ENCODE assay signal across 39 cellular contexts in genomic region chr21:36569511-36569910, GRCh38.
"Had no signal": no experiment of that assay in that cellular context is flagged by ENCODE, and none has a peak within 500 bp of the region (broad histone marks: within the 10 kb centered on the region; RNA-seq: fewer than 3 reads in every experiment).

No MANE protein-coding gene starts in this region.

- H3K4me3 Mint-ChIP-seq: activated naive CD4-positive, alpha-beta T cell treated with anti-CD3 and anti-CD28 coated beads for 36 hours; activated naive CD4-positive, alpha-beta T cell treated with anti-CD3 and anti-CD28 coated beads, Interleukin-2, amount 10 ng/mL, durations not matched to agents 7 days and 5 days; activated naive CD4-positive, alpha-beta T cell treated with anti-CD3 and anti-CD28 coated beads, Interleukin-2, amount 50 U/mL, for 24 hours; activated naive CD8-positive, alpha-beta T cell; activated naive CD8-positive, alpha-beta T cell treated with anti-CD3 and anti-CD28 coated beads for 36 hours; activated naive CD8-positive, alpha-beta T cell treated with anti-CD3 and anti-CD28 coated beads, Interleukin-2, amount 10 ng/mL, durations not matched to agents 7 days and 5 days; activated naive CD8-positive, alpha-beta T cell treated with anti-CD3 and anti-CD28 coated beads, Interleukin-2, amount 50 U/mL, for 24 hours; activated T-cell treated with anti-CD3 and anti-CD28 coated beads, Interleukin-2, amount 50 U/mL, for 24 hours; activated T-cell treated with anti-CD3 and anti-CD28 coated beads, Interleukin-2, amount 50 U/mL, for 4 hours; activated T-cell treated with anti-CD3 and anti-CD28 coated beads, Interleukin-2, amount 50 U/mL, for 72 hours; activated T-helper 1 cell treated with anti-CD3 and anti-CD28 coated beads, Interleukin-12 subunit alpha, Interleukin-12 subunit beta, Interleukin-2, Interleukin-4 antibody, amounts not matched to agents 30 ng/mL and 10 ng/mL and 1 ng/mL, durations not matched to agents 14 hours and 24 hours and 36 hours; activated T-helper 17 cell treated with anti-CD3 and anti-CD28 coated beads, Interleukin-2, amount 50 U/mL, for 72 hours; brain; central memory CD8-positive, alpha-beta T cell had no signal

- H3K9me3 Mint-ChIP-seq: activated naive CD4-positive, alpha-beta T cell treated with anti-CD3 and anti-CD28 coated beads for 36 hours; activated naive CD4-positive, alpha-beta T cell treated with anti-CD3 and anti-CD28 coated beads, Interleukin-2, amount 10 ng/mL, durations not matched to agents 7 days and 5 days; activated naive CD4-positive, alpha-beta T cell treated with anti-CD3 and anti-CD28 coated beads, Interleukin-2, amount 50 U/mL, for 24 hours; activated naive CD4-positive, alpha-beta T cell treated with anti-CD3 and anti-CD28 coated beads, Interleukin-2, amount 50 U/mL, for 72 hours; activated naive CD8-positive, alpha-beta T cell treated with anti-CD3 and anti-CD28 coated beads for 36 hours; activated naive CD8-positive, alpha-beta T cell treated with anti-CD3 and anti-CD28 coated beads, Interleukin-2, amount 10 ng/mL, durations not matched to agents 7 days and 5 days; activated naive CD8-positive, alpha-beta T cell treated with anti-CD3 and anti-CD28 coated beads, Interleukin-2, amount 50 U/mL, for 24 hours; activated T-cell treated with anti-CD3 and anti-CD28 coated beads, Interleukin-2, amount 50 U/mL, for 24 hours; activated T-cell treated with anti-CD3 and anti-CD28 coated beads, Interleukin-2, amount 50 U/mL, for 4 hours; activated T-cell treated with anti-CD3 and anti-CD28 coated beads, Interleukin-2, amount 50 U/mL, for 72 hours; activated T-helper 1 cell treated with anti-CD3 and anti-CD28 coated beads, Interleukin-12 subunit alpha, Interleukin-12 subunit beta, Interleukin-2, Interleukin-4 antibody, amounts not matched to agents 30 ng/mL and 10 ng/mL and 1 ng/mL, durations not matched to agents 14 hours and 24 hours and 36 hours; activated T-helper 17 cell treated with anti-CD3 and anti-CD28 coated beads, Interleukin-2, amount 50 U/mL, for 72 hours; activated T-helper 2 cell treated with anti-CD3 and anti-CD28 coated beads, Interferon-gamma antibody, Interleukin-2, Interleukin-4, amounts not matched to agents 10 μg/mL and 5 μg/mL and 100 μg/mL, durations not matched to agents 14 hours and 24 hours and 36 hours; central memory CD8-positive, alpha-beta T cell had no signal

- H3K4me1 Mint-ChIP-seq: activated naive CD4-positive, alpha-beta T cell treated with anti-CD3 and anti-CD28 coated beads, Interleukin-2, amount 10 ng/mL, durations not matched to agents 7 days and 5 days; activated naive CD4-positive, alpha-beta T cell treated with anti-CD3 and anti-CD28 coated beads, Interleukin-2, amount 50 U/mL, for 24 hours; activated naive CD8-positive, alpha-beta T cell treated with anti-CD3 and anti-CD28 coated beads for 36 hours; activated naive CD8-positive, alpha-beta T cell treated with anti-CD3 and anti-CD28 coated beads, Interleukin-2, amount 10 ng/mL, durations not matched to agents 7 days and 5 days; activated naive CD8-positive, alpha-beta T cell treated with anti-CD3 and anti-CD28 coated beads, Interleukin-2, amount 50 U/mL, for 24 hours; activated T-helper 17 cell treated with anti-CD3 and anti-CD28 coated beads, Interleukin-2, amount 50 U/mL, for 72 hours; central memory CD8-positive, alpha-beta T cell had no signal

- H3K9me3 ChIP-seq: adrenal gland, ascending aorta, body of pancreas, breast epithelium had no signal

- H3K27ac Mint-ChIP-seq: activated naive CD4-positive, alpha-beta T cell treated with anti-CD3 and anti-CD28 coated beads for 36 hours; activated naive CD4-positive, alpha-beta T cell treated with anti-CD3 and anti-CD28 coated beads, Interleukin-2, amount 10 ng/mL, durations not matched to agents 7 days and 5 days; activated naive CD4-positive, alpha-beta T cell treated with anti-CD3 and anti-CD28 coated beads, Interleukin-2, amount 50 U/mL, for 24 hours; activated naive CD4-positive, alpha-beta T cell treated with anti-CD3 and anti-CD28 coated beads, Interleukin-2, amount 50 U/mL, for 72 hours; activated naive CD8-positive, alpha-beta T cell; activated naive CD8-positive, alpha-beta T cell treated with anti-CD3 and anti-CD28 coated beads for 36 hours; activated naive CD8-positive, alpha-beta T cell treated with anti-CD3 and anti-CD28 coated beads, Interleukin-2, amount 10 ng/mL, durations not matched to agents 7 days and 5 days; activated naive CD8-positive, alpha-beta T cell treated with anti-CD3 and anti-CD28 coated beads, Interleukin-2, amount 50 U/mL, for 24 hours; activated T-cell treated with anti-CD3 and anti-CD28 coated beads, Interleukin-2, amount 50 U/mL, for 24 hours; activated T-cell treated with anti-CD3 and anti-CD28 coated beads, Interleukin-2, amount 50 U/mL, for 72 hours; activated T-helper 1 cell treated with anti-CD3 and anti-CD28 coated beads, Interleukin-12 subunit alpha, Interleukin-12 subunit beta, Interleukin-2, Interleukin-4 antibody, amounts not matched to agents 30 ng/mL and 10 ng/mL and 1 ng/mL, durations not matched to agents 14 hours and 24 hours and 36 hours; activated T-helper 17 cell treated with anti-CD3 and anti-CD28 coated beads, Interleukin-2, amount 50 U/mL, for 72 hours; activated T-helper 2 cell treated with anti-CD3 and anti-CD28 coated beads, Interferon-gamma antibody, Interleukin-2, Interleukin-4, amounts not matched to agents 10 μg/mL and 5 μg/mL and 100 μg/mL, durations not matched to agents 14 hours and 24 hours and 36 hours; brain had no signal

- H3K36me3 ChIP-seq: adrenal gland, ascending aorta, brain microvascular endothelial cell, breast epithelium, cardiac muscle cell had no signal

- H3K4me3 ChIP-seq: adrenal gland, ascending aorta, body of pancreas, breast epithelium, cardiac muscle cell had no signal

- H3K27me3 ChIP-seq: ascending aorta, body of pancreas, cardiac muscle cell had no signal

- H3K36me3 Mint-ChIP-seq: activated naive CD4-positive, alpha-beta T cell treated with anti-CD3 and anti-CD28 coated beads, Interleukin-2, amount 10 ng/mL, durations not matched to agents 7 days and 5 days; activated naive CD4-positive, alpha-beta T cell treated with anti-CD3 and anti-CD28 coated beads, Interleukin-2, amount 50 U/mL, for 24 hours; activated naive CD8-positive, alpha-beta T cell; activated naive CD8-positive, alpha-beta T cell treated with anti-CD3 and anti-CD28 coated beads for 36 hours; activated naive CD8-positive, alpha-beta T cell treated with anti-CD3 and anti-CD28 coated beads, Interleukin-2, amount 10 ng/mL, durations not matched to agents 7 days and 5 days; brain had no signal

- ATAC-seq: activated naive CD4-positive, alpha-beta T cell treated with anti-CD3 and anti-CD28 coated beads, Interleukin-2, amount 50 U/mL, for 72 hours; activated naive CD8-positive, alpha-beta T cell treated with anti-CD3 and anti-CD28 coated beads, Interleukin-2, amount 50 U/mL, for 24 hours; activated T-cell treated with anti-CD3 and anti-CD28 coated beads, Interleukin-2, amount 50 U/mL, for 4 hours; activated T-cell treated with anti-CD3 and anti-CD28 coated beads, Interleukin-2, amount 50 U/mL, for 72 hours; activated T-helper 17 cell treated with anti-CD3 and anti-CD28 coated beads, Interleukin-2, amount 50 U/mL, for 72 hours; body of pancreas had no signal

- H3K4me1 ChIP-seq: adrenal gland, ascending aorta, body of pancreas, breast epithelium had no signal

- DNase-seq: activated effector memory CD4-positive, alpha-beta T cell treated with anti-CD3 and anti-CD28 coated beads, Interleukin-2, amount 50 U/mL, for 16 hours; activated effector memory CD4-positive, alpha-beta T cell treated with Interleukin-2 at 50 U/mL for 16 hours; activated gamma-delta T cell; activated gamma-delta T cell treated with Interleukin-2 at 50 U/mL for 16 hours; activated naive CD4-positive, alpha-beta T cell; activated naive CD4-positive, alpha-beta T cell treated with anti-CD3 and anti-CD28 coated beads for 36 hours; activated naive CD4-positive, alpha-beta T cell treated with anti-CD3 and anti-CD28 coated beads, Interleukin-2, amount 10 ng/mL, durations not matched to agents 7 days and 5 days; activated naive CD4-positive, alpha-beta T cell treated with anti-CD3 and anti-CD28 coated beads, Interleukin-2, amount 50 U/mL, for 16 hours; activated naive CD4-positive, alpha-beta T cell treated with Interleukin-2 at 50 U/mL for 16 hours; activated naive CD8-positive, alpha-beta T cell treated with anti-CD3 and anti-CD28 coated beads for 36 hours; activated naive CD8-positive, alpha-beta T cell treated with anti-CD3 and anti-CD28 coated beads, Interleukin-2, amount 10 ng/mL, durations not matched to agents 7 days and 5 days; activated naive CD8-positive, alpha-beta T cell treated with anti-CD3 and anti-CD28 coated beads, Interleukin-2, amount 50 U/mL, for 24 hours; activated T-cell treated with anti-CD3 and anti-CD28 coated beads for 4 hours; activated T-cell treated with anti-CD3 and anti-CD28 coated beads, Interleukin-2, amount 50 U/mL, for 1 hour; activated T-cell treated with anti-CD3 and anti-CD28 coated beads, Interleukin-2, amount 50 U/mL, for 24 hours; activated T-cell treated with anti-CD3 and anti-CD28 coated beads, Interleukin-2, amount 50 U/mL, for 4 hours; activated T-cell treated with anti-CD3 and anti-CD28 coated beads, Interleukin-2, amount 50 U/mL, for 48 hours; activated T-cell treated with anti-CD3 and anti-CD28 coated beads, Interleukin-2, amount 50 U/mL, for 72 hours; adrenal gland; amniotic stem cell; amygdala; anterior cingulate cortex; aorta; body of pancreas; brain microvascular endothelial cell; caudate nucleus; central memory CD4-positive, alpha-beta T cell; cerebellar nuclear complex had no signal

- H3K27ac ChIP-seq: adrenal gland, ascending aorta, body of pancreas, brain microvascular endothelial cell, breast epithelium, cardiac muscle cell had no signal
